10 cellular contexts compared by ENCODE assay signal in genomic region chr15:40582726-40583246, GRCh38. TPM values are rescaled to one million over a fixed set of nuclear protein-coding genes. Genes with fewer than 3 reads are reported as not detected.
DNase-seq lines count a peak whose midpoint lies in the region; ATAC-seq and TF ChIP-seq lines count a peak whose summit lies in the region.
"Had no signal": no experiment of that assay in that cellular context is flagged by ENCODE, and none has a peak within 500 bp of the region (broad histone marks: within the 10 kb centered on the region; RNA-seq: fewer than 3 reads in every experiment).

No MANE protein-coding gene starts in this region.

- no peak overlapping the region for H2AK9ac ChIP-seq in IMR-90 (replicated peaks; ENCODE audit: low read depth, low read length, poor library complexity)

- DNase-seq in CD4-positive, alpha-beta memory T cell, result peak in 1 of 5 donors; percentile 7
- DNase-seq in IMR-90 (no peak), WTC11 (ENCODE audit: low spot score) (no peak), H4 (ENCODE audit: low spot score) (no peak)
- DNase-seq in activated naive CD4-positive, alpha-beta T cell treated with anti-CD3 and anti-CD28 coated beads for 36 hours, result no peak
- DNase-seq: effector memory CD4-positive, alpha-beta T cell had no signal

- H4K91ac ChIP-seq in IMR-90 (ENCODE audit: insufficient read depth, low read depth, low read length), result no peak overlapping the region

- H4K5ac ChIP-seq in IMR-90 (ENCODE audit: low read depth, low read length), result no peak overlapping the region

- H3K36me3 ChIP-seq in CD4-positive, alpha-beta memory T cell (ENCODE audit: insufficient read depth, low read length), result no peaks in the 10 kb centered on the region
- no peaks in the 10 kb centered on the region for H3K36me3 ChIP-seq in IMR-90 (ENCODE audit: control insufficient read depth, insufficient read depth, low read length)

- H3K4me3 Mint-ChIP-seq in CD4-positive, alpha-beta memory T cell, result peak overlapping the region in 5 of 8 donors; percentile 20 to 71 (median 36)
- H3K4me3 Mint-ChIP-seq in WTC11, result no peak overlapping the region
- no peak overlapping the region for H3K4me3 Mint-ChIP-seq in activated naive CD4-positive, alpha-beta T cell treated with anti-CD3 and anti-CD28 coated beads for 36 hours

- dilution Hi-C loops in IMR-90 (cut with HindIII; ENCODE audit: low sequenced_read_pairs, unreplicated experiment), result no loop called here

- TF ChIP-seq RAD21 in IMR-90 (IDR thresholded peaks at IDR 0.05; ENCODE audit: low read length), result no peak

- no peaks in the 10 kb centered on the region for H4K20me1 ChIP-seq in IMR-90 (ENCODE audit: insufficient read depth, low read length)

- intact Hi-C loops in CD4-positive, alpha-beta memory T cell (cut with micrococcal nuclease), result no loop called here
- intact Hi-C loops in IMR-90 (cut with micrococcal nuclease), result no loop called here
- intact Hi-C loops in activated naive CD4-positive, alpha-beta T cell treated with anti-CD3 and anti-CD28 coated beads for 36 hours (cut with micrococcal nuclease), result no loop called here

- no peak overlapping the region for H3K23ac ChIP-seq in IMR-90 (ENCODE audit: low read depth, low read length)

- H2BK5ac ChIP-seq in IMR-90 (ENCODE audit: low read depth, low read length, poor library complexity, severe bottlenecking), result no peak overlapping the region

- no peak overlapping the region for H4K8ac ChIP-seq in IMR-90 (ENCODE audit: low read depth in 2 of 2, low read length in 2 of 2)

- H3K9ac ChIP-seq in IMR-90 (ENCODE audit: low read depth, low read length), result no peak overlapping the region

- H3K14ac ChIP-seq in IMR-90 (replicated peaks; ENCODE audit: low read depth, low read length), result no peak overlapping the region

- CTCF ChIA-PET in CD4-positive, alpha-beta memory T cell (lab: Charles Lee; ENCODE audit: partially characterized antibody), result no interaction called here
- CTCF ChIA-PET in IMR-90 (lab: Yijun Ruan, JAX) (no interaction called here), WTC11 (lab: Charles Lee) (no interaction called here)
- CTCF ChIA-PET in activated naive CD4-positive, alpha-beta T cell treated with anti-CD3 and anti-CD28 coated beads for 36 hours (lab: Charles Lee), result interaction anchor here (1.4 kb wide), 1 partner anchor 13 kb away, joined by 3 read pairs; the partner anchor contains the start of gene RPUSD2

- no peak overlapping the region for H3K4me3 ChIP-seq in CD4-positive, alpha-beta memory T cell (ENCODE audit: low read length in 2 of 2)
- H3K4me3 ChIP-seq in IMR-90 (ENCODE audit: insufficient read depth, low read depth, low read length) (no peak overlapping the region), mononuclear cell (ENCODE audit: low read length) (peak overlapping the region; percentile 4)
- H3K4me3 ChIP-seq: SK-N-MC had no signal

- no peak overlapping the region for H2BK120ac ChIP-seq in IMR-90 (ENCODE audit: low read depth, low read length)

- no peaks in the 10 kb centered on the region for H3K4me1 ChIP-seq in CD4-positive, alpha-beta memory T cell (ENCODE audit: insufficient read depth, low read length)
- H3K4me1 ChIP-seq in IMR-90 (ENCODE audit: control insufficient read depth, insufficient read depth, low read length) (no peaks in the 10 kb centered on the region), mononuclear cell (ENCODE audit: insufficient read depth, low read length) (no peaks in the 10 kb centered on the region)

- no peaks in the 10 kb centered on the region for H3K9me1 ChIP-seq in IMR-90 (ENCODE audit: insufficient read depth, low read length)

- WGBS in IMR-90 (ENCODE audit: extremely low coverage in 2 of 2, insufficient read length in 1 of 2), 2 experiments, result 67% methylated on average over 4 of the region's 8 CpGs; no CpG with 5 or more reads in 1 of the 2 experiments

- H3K9me3 Mint-ChIP-seq in CD4-positive, alpha-beta memory T cell, result no peaks in the 10 kb centered on the region
- peaks cover 11% of the 10 kb centered on the region for H3K9me3 Mint-ChIP-seq in WTC11
- H3K9me3 Mint-ChIP-seq in activated naive CD4-positive, alpha-beta T cell treated with anti-CD3 and anti-CD28 coated beads for 36 hours, result no peaks in the 10 kb centered on the region

- no peak overlapping the region for H3K27ac ChIP-seq in CD4-positive, alpha-beta memory T cell (ENCODE audit: low read depth, low read length)
- no peak overlapping the region for H3K27ac ChIP-seq in IMR-90 (ENCODE audit: insufficient read depth, low read length)
- H3K27ac ChIP-seq: SK-N-MC had no signal

- H3K4ac ChIP-seq in IMR-90 (ENCODE audit: low read depth, low read length), result no peak overlapping the region

- H3K36me3 Mint-ChIP-seq in CD4-positive, alpha-beta memory T cell, result no peaks in the 10 kb centered on the region
- no peaks in the 10 kb centered on the region for H3K36me3 Mint-ChIP-seq in WTC11
- H3K36me3 Mint-ChIP-seq in activated naive CD4-positive, alpha-beta T cell treated with anti-CD3 and anti-CD28 coated beads for 36 hours (ENCODE audit: low read depth), result no peaks in the 10 kb centered on the region

- H3K4me2 ChIP-seq in IMR-90 (ENCODE audit: low read depth, low read length), result no peak overlapping the region

- no peak for TF ChIP-seq POLR2A in IMR-90 (IDR thresholded peaks at IDR 0.05; ENCODE audit: low read depth, low read length)

- no peaks in the 10 kb centered on the region for H3K27me3 ChIP-seq in CD4-positive, alpha-beta memory T cell (ENCODE audit: insufficient read depth, low read length)
- no peaks in the 10 kb centered on the region for H3K27me3 ChIP-seq in IMR-90 (ENCODE audit: control insufficient read depth, insufficient read depth, low read length)
- no peaks in the 10 kb centered on the region for H3K27me3 ChIP-seq in mononuclear cell (ENCODE audit: insufficient read depth, low read length)

- H3K9me3 ChIP-seq in CD4-positive, alpha-beta memory T cell (ENCODE audit: control insufficient read depth in 1 of 2, low read length in 2 of 2), result no peaks in the 10 kb centered on the region
- H3K9me3 ChIP-seq in IMR-90 (ENCODE audit: control insufficient read depth, insufficient read depth, low read length) (no peaks in the 10 kb centered on the region), mononuclear cell (ENCODE audit: low read depth, low read length) (no peaks in the 10 kb centered on the region)

- peaks cover 0 to 6% (median 2%) of the 10 kb centered on the region in 4 donors for H3K4me1 Mint-ChIP-seq in CD4-positive, alpha-beta memory T cell
- H3K4me1 Mint-ChIP-seq in WTC11, result 0 out of 2 replicates have a peak, but pooled peaks cover 5% of the 10 kb centered on the region
- H3K4me1 Mint-ChIP-seq in activated naive CD4-positive, alpha-beta T cell treated with anti-CD3 and anti-CD28 coated beads for 36 hours (ENCODE audit: low read depth), result no peaks in the 10 kb centered on the region

- peaks cover 0 to 1% of the 10 kb centered on the region in 2 donors for H3K27me3 Mint-ChIP-seq in CD4-positive, alpha-beta memory T cell
- peaks cover 3% of the 10 kb centered on the region; the same call in 1 of the 2 replicates for H3K27me3 Mint-ChIP-seq in WTC11 (ENCODE audit: low read depth)
- H3K27me3 Mint-ChIP-seq in activated naive CD4-positive, alpha-beta T cell treated with anti-CD3 and anti-CD28 coated beads for 36 hours (ENCODE audit: low read depth), result no peaks in the 10 kb centered on the region

- no peak overlapping the region for H2BK20ac ChIP-seq in IMR-90 (ENCODE audit: low read depth, low read length)

- BruUV-seq in IMR-90 (replicated peaks; lab: Mats Ljungman, UMichigan), result no TSS peak

- H3K18ac ChIP-seq in IMR-90 (ENCODE audit: low read depth, low read length), result no peak overlapping the region

- H2BK15ac ChIP-seq in IMR-90 (ENCODE audit: low read depth, low read length), result no peak overlapping the region

- peak overlapping the region in 1 of 7 donors; percentile 48 for H3K27ac Mint-ChIP-seq in CD4-positive, alpha-beta memory T cell
- no peak overlapping the region for H3K27ac Mint-ChIP-seq in WTC11
- no peak overlapping the region for H3K27ac Mint-ChIP-seq in activated naive CD4-positive, alpha-beta T cell treated with anti-CD3 and anti-CD28 coated beads for 36 hours

- POLR2A ChIA-PET in CD4-positive, alpha-beta memory T cell (lab: Charles Lee; ENCODE audit: partially characterized antibody), result no interaction called here
- POLR2A ChIA-PET in IMR-90 (lab: Charles Lee; ENCODE audit: unreplicated experiment) (no interaction called here), WTC11 (lab: Charles Lee) (no interaction called here)

- no peak overlapping the region for H3K56ac ChIP-seq in IMR-90 (ENCODE audit: extremely low read depth, insufficient read depth, low read length)

- in situ Hi-C loops in IMR-90 (cut with MboI; ENCODE audit: low sequenced_read_pairs), result no loop called here

- no peak for TF ChIP-seq CTCF in IMR-90 (conservative IDR thresholded peaks at IDR 0.05; ENCODE audit: low read depth, low read length)
- no peak for TF ChIP-seq CTCF in WTC11 (IDR thresholded peaks at IDR 0.05)

- peak overlapping the region; percentile 2 for H2AFZ ChIP-seq in IMR-90 (replicated peaks; ENCODE audit: low read length, poor library complexity)

- H2AK5ac ChIP-seq in IMR-90 (ENCODE audit: low read depth, low read length), result no peak overlapping the region

- no peaks in the 10 kb centered on the region for H3K79me1 ChIP-seq in IMR-90 (ENCODE audit: low read depth in 1 of 2, low read length in 2 of 2)

- ATAC-seq in IMR-90 (ENCODE audit: low read depth) (no peak), WTC11 (peak; percentile 66), GM21825 (IDR thresholded peaks at IDR 0.05; ENCODE audit: unreplicated experiment) (no peak), HG03442 (IDR thresholded peaks at IDR 0.05; ENCODE audit: unreplicated experiment) (no peak)

RNA-seq across cellular contexts. Expression of gene KNL1, which starts 11.3 kb away (rescaled TPM):
- 1 to 10 TPM in 1 of 2 experiments, under 1 TPM in 1; 0.99 to 1.2 TPM for total RNA-seq in CD4-positive, alpha-beta memory T cell
- polyA plus RNA-seq in CD4-positive, alpha-beta memory T cell, result under 1 TPM in 1 of 2 donors, not detected in 1; 0.10 TPM
- total RNA-seq in IMR-90 (2012; rRNA removed), result 25.1 and 32.5 TPM in 2 replicates
- polyA plus RNA-seq in IMR-90 (2012; rRNA removed), result 2.2 and 3.1 TPM in 2 replicates
- polyA plus RNA-seq in IMR-90 (2012; cell fraction: cytosol; rRNA removed), result 0.26 and 0.31 TPM in 2 replicates
- 0.39 and 3.3 TPM in 2 replicates for polyA plus RNA-seq in IMR-90 (2012; cell fraction: nucleus; rRNA removed; ENCODE audit: low replicate concordance)
- total RNA-seq in WTC11 (2021), result 18.4 to 24.0 TPM (median 21.1 TPM) in 3 replicates
- total RNA-seq in mononuclear cell, result 3.3 TPM
- 18.3 and 18.8 TPM in 2 replicates for total RNA-seq in H4 (2014; rRNA removed; shearing (Covaris generic))
- total RNA-seq in activated naive CD4-positive, alpha-beta T cell treated with anti-CD3 and anti-CD28 coated beads for 36 hours, result 10 to 100 TPM; 31.0 to 32.7 TPM

RNA-seq across cellular contexts. Expression of gene RPUSD2, which starts 13.7 kb away (rescaled TPM):
- 10 to 100 TPM; 13.6 to 15.1 TPM for total RNA-seq in CD4-positive, alpha-beta memory T cell
- 10 to 100 TPM; 19.4 to 25.0 TPM for polyA plus RNA-seq in CD4-positive, alpha-beta memory T cell
- 11.9 and 13.4 TPM in 2 replicates for total RNA-seq in IMR-90 (2012; rRNA removed)
- 7.2 and 7.4 TPM in 2 replicates for polyA plus RNA-seq in IMR-90 (2012; rRNA removed)
- polyA plus RNA-seq in IMR-90 (2012; cell fraction: cytosol; rRNA removed), result 8.1 and 8.6 TPM in 2 replicates
- polyA plus RNA-seq in IMR-90 (2012; cell fraction: nucleus; rRNA removed; ENCODE audit: low replicate concordance), result 3.1 and 4.9 TPM in 2 replicates
- 28.5 to 34.2 TPM (median 30.8 TPM) in 3 replicates for total RNA-seq in WTC11 (2021)
- total RNA-seq in mononuclear cell, result 17.4 TPM
- total RNA-seq in H4 (2014; rRNA removed; shearing (Covaris generic)), result 13.6 and 18.2 TPM in 2 replicates
- 10 to 100 TPM; 10.9 to 12.6 TPM for total RNA-seq in activated naive CD4-positive, alpha-beta T cell treated with anti-CD3 and anti-CD28 coated beads for 36 hours

RNA-seq across cellular contexts. Expression of gene CCDC32, which starts 17.9 kb away (rescaled TPM):
- total RNA-seq in CD4-positive, alpha-beta memory T cell, result 10 to 100 TPM; 31.7 to 32.4 TPM
- polyA plus RNA-seq in CD4-positive, alpha-beta memory T cell, result 10 to 100 TPM; 41.9 to 49.3 TPM
- total RNA-seq in IMR-90 (2012; rRNA removed), result 13.3 and 15.1 TPM in 2 replicates
- 10.8 and 14.8 TPM in 2 replicates for polyA plus RNA-seq in IMR-90 (2012; rRNA removed)
- 2.9 and 5.8 TPM in 2 replicates for polyA plus RNA-seq in IMR-90 (2012; cell fraction: cytosol; rRNA removed)
- 5.2 and 5.3 TPM in 2 replicates for polyA plus RNA-seq in IMR-90 (2012; cell fraction: nucleus; rRNA removed; ENCODE audit: low replicate concordance)
- 12.8 to 15.6 TPM (median 13.7 TPM) in 3 replicates for total RNA-seq in WTC11 (2021)
- total RNA-seq in mononuclear cell, result 12.9 TPM
- total RNA-seq in H4 (2014; rRNA removed; shearing (Covaris generic)), result 22.9 and 33.5 TPM in 2 replicates
- total RNA-seq in activated naive CD4-positive, alpha-beta T cell treated with anti-CD3 and anti-CD28 coated beads for 36 hours, result 10 to 100 TPM; 25.4 to 25.8 TPM

Comparison
In these comparisons a context has a peak if more than half of its experiments do, and no peak if none do; other contexts are left out.
1. H3K4me3 Mint-ChIP-seq: peak in CD4-positive, alpha-beta memory T cell (5 of 8); none in WTC11 (single experiment) and activated naive CD4-positive, alpha-beta T cell treated with anti-CD3 and anti-CD28 coated beads for 36 hours (single experiment).